ENCODE assay signal across 1 cellular context in the genomic region with DNA sequence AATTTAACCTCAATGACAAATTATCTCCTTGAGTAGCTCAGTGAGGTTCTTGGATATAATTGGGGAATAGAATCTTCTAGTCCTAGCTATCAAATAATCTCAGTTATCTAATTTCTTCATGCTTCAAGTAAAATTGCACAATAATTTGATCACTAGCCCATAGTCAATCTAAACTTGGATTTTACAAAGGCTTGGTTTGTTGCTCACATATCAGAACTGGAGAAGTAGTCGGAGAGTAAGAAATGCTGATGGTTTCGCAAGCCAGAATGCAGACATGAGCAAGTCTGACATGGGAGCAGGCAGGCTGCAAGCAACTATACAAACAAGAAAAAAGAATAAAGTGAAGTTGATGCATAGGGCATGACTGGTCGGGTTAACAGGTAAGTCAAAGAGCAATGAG.
A peak's percentile ranks its signal among the peaks of the same experiment; 100 is the strongest.
TF ChIP-seq lines count a peak whose summit lies in the region.

No MANE protein-coding gene starts in this region.

TF ChIP-seq in HepG2, 621 proteins besides CTCF, POLR2A, EP300 and RAD21:
- TF ChIP-seq PAXIP1 (CRISPR knock-in tag; conservative IDR thresholded peaks at IDR 0.05): no peak
- no peak for TF ChIP-seq HINFP (CRISPR knock-in tag; IDR thresholded peaks at IDR 0.05; ENCODE audit: low read depth)
- TF ChIP-seq ZNF121 (CRISPR knock-in tag; IDR thresholded peaks at IDR 0.05): no peak
- TF ChIP-seq CEBPB (IDR thresholded peaks at IDR 0.05; ENCODE audit: borderline replicate concordance, low read depth, low read length): peak; percentile 62
- TF ChIP-seq, protein P1, sequence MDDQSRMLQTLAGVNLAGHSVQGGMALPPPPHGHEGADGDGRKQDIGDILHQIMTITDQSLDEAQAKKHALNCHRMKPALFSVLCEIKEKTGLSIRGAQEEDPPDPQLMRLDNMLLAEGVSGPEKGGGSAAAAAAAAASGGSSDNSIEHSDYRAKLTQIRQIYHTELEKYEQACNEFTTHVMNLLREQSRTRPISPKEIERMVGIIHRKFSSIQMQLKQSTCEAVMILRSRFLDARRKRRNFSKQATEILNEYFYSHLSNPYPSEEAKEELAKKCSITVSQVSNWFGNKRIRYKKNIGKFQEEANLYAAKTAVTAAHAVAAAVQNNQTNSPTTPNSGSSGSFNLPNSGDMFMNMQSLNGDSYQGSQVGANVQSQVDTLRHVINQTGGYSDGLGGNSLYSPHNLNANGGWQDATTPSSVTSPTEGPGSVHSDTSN (CRISPR knock-in tag; IDR thresholded peaks at IDR 0.05; ENCODE audit: borderline replicate concordance): no peak
- TF ChIP-seq, protein P2, sequence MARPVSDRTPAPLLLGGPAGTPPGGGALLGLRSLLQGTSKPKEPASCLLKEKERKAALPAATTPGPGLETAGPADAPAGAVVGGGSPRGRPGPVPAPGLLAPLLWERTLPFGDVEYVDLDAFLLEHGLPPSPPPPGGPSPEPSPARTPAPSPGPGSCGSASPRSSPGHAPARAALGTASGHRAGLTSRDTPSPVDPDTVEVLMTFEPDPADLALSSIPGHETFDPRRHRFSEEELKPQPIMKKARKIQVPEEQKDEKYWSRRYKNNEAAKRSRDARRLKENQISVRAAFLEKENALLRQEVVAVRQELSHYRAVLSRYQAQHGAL (CRISPR knock-in tag; IDR thresholded peaks at IDR 0.05; ENCODE audit: not compliant biosample characterization): no peak
- TF ChIP-seq, protein P3, sequence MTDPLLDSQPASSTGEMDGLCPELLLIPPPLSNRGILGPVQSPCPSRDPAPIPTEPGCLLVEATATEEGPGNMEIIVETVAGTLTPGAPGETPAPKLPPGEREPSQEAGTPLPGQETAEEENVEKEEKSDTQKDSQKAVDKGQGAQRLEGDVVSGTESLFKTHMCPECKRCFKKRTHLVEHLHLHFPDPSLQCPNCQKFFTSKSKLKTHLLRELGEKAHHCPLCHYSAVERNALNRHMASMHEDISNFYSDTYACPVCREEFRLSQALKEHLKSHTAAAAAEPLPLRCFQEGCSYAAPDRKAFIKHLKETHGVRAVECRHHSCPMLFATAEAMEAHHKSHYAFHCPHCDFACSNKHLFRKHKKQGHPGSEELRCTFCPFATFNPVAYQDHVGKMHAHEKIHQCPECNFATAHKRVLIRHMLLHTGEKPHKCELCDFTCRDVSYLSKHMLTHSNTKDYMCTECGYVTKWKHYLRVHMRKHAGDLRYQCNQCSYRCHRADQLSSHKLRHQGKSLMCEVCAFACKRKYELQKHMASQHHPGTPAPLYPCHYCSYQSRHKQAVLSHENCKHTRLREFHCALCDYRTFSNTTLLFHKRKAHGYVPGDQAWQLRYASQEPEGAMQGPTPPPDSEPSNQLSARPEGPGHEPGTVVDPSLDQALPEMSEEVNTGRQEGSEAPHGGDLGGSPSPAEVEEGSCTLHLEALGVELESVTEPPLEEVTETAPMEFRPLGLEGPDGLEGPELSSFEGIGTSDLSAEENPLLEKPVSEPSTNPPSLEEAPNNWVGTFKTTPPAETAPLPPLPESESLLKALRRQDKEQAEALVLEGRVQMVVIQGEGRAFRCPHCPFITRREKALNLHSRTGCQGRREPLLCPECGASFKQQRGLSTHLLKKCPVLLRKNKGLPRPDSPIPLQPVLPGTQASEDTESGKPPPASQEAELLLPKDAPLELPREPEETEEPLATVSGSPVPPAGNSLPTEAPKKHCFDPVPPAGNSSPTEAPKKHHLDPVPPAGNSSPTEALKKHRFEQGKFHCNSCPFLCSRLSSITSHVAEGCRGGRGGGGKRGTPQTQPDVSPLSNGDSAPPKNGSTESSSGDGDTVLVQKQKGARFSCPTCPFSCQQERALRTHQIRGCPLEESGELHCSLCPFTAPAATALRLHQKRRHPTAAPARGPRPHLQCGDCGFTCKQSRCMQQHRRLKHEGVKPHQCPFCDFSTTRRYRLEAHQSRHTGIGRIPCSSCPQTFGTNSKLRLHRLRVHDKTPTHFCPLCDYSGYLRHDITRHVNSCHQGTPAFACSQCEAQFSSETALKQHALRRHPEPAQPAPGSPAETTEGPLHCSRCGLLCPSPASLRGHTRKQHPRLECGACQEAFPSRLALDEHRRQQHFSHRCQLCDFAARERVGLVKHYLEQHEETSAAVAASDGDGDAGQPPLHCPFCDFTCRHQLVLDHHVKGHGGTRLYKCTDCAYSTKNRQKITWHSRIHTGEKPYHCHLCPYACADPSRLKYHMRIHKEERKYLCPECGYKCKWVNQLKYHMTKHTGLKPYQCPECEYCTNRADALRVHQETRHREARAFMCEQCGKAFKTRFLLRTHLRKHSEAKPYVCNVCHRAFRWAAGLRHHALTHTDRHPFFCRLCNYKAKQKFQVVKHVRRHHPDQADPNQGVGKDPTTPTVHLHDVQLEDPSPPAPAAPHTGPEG (CRISPR knock-in tag; IDR thresholded peaks at IDR 0.05): no peak
- TF ChIP-seq NR2F6 (IDR thresholded peaks at IDR 0.05): no peak
- no peak for TF ChIP-seq NR2F6 (CRISPR knock-in tag; IDR thresholded peaks at IDR 0.05)
